In the genomic region with DNA sequence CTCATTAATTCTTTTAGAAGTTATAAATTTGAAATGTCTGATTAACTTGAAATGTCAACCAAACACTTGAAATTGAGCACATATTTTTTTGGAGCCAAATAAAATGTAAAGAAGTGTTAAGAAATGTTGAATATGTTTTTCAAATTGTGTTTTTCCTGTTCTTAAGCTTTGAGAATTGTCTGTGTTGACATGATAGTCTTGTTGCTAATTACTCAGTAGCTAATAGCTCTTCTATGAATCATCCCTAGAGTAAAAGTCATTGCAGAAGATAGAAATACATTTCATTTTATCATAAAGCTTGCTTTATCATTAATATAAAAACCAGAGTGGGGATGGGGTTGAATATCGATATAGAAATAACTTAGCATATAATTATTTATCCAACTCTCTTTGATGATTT, we compare ENCODE assay signal across 1 cellular context.
TF ChIP-seq lines count a peak whose summit lies in the region.

No MANE protein-coding gene starts in this region.

TF ChIP-seq in endothelial cell of umbilical vein, 7 proteins besides CTCF, POLR2A, EP300 and RAD21:
- peak; percentile 15 for TF ChIP-seq FOS (IDR thresholded peaks at IDR 0.05; ENCODE audit: borderline replicate concordance, insufficient read depth, low read length)
- TF ChIP-seq, protein P1, sequence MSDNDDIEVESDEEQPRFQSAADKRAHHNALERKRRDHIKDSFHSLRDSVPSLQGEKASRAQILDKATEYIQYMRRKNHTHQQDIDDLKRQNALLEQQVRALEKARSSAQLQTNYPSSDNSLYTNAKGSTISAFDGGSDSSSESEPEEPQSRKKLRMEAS (IDR thresholded peaks at IDR 0.05; ENCODE audit: insufficient read depth, insufficient read length): no peak
- TF ChIP-seq EZH2 (IDR thresholded peaks at IDR 0.05; ENCODE audit: borderline replicate concordance, low read depth, low read length, severe bottlenecking): no peak
- peak; percentile 10 for TF ChIP-seq JUN (IDR thresholded peaks at IDR 0.05; ENCODE audit: borderline replicate concordance, insufficient read depth, insufficient read length, low read depth)
